ENCODE assay signal across 8 cellular contexts in the genomic region with DNA sequence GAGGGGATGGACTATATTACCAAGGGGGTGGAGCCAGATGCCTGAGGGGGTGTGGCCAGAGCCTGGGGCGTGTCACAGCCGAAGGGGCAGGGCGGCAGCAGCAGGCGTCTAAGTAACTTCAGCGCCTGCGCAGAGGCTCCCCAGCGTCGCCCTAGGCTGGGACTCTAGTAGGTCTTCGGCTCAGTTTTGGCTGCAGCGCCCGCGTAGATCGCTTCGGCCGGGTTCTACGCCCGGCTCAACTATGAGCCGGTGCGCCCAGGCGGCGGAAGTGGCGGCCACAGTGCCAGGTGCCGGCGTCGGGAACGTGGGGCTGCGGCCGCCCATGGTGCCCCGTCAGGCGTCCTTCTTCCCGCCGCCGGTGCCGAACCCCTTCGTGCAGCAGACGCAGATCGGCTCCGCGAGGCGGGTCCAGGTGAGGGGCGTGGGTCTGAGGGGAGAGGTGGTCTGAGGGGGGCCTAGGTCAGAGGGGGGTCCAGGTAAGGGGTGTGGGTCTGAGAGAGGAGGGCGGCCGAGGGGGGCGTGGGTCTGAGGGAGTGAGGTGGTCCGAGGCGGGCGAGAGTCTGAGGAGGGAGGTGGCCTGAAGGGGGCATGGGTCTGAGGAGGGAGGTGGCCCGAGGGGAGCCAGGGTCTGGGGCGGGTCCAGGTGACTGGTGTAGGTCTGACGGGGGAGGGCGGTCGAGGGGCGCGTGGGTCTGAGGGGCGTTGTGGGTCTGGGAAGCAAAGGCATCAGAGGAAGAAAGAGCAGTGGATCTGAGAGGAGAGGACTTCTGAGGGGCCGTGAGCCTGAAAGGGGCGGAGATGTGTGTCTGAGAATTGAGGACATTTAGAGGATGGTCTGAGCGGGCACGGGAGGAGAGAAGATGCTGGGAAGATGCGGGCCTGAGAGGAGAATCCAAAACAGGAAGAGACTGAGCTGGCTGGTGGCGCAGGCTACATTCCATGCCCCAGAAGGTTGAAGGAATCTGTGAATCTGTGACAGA. TPM values are rescaled to one million over a fixed set of nuclear protein-coding genes. Genes with fewer than 3 reads are reported as not detected.
DNase-seq lines count a peak whose midpoint lies in the region; ATAC-seq, FAIRE-seq and TF ChIP-seq lines count a peak whose summit lies in the region.

A gene with protein sequence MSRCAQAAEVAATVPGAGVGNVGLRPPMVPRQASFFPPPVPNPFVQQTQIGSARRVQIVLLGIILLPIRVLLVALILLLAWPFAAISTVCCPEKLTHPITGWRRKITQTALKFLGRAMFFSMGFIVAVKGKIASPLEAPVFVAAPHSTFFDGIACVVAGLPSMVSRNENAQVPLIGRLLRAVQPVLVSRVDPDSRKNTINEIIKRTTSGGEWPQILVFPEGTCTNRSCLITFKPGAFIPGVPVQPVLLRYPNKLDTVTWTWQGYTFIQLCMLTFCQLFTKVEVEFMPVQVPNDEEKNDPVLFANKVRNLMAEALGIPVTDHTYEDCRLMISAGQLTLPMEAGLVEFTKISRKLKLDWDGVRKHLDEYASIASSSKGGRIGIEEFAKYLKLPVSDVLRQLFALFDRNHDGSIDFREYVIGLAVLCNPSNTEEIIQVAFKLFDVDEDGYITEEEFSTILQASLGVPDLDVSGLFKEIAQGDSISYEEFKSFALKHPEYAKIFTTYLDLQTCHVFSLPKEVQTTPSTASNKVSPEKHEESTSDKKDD (plus strand): TSS at position 132 of the 980 bp plus-strand sequence. CDS start 110 bp downstream, at position 242.

- H3K27ac ChIP-seq in K562 (ENCODE audit: extremely low read depth, low read depth, low read length) = peak within 1 kb of the TSS; percentile 44; the same call in 1 of the 3 replicates

- H3K4me2 ChIP-seq in K562 (ENCODE audit: insufficient read depth, low read length) = peak within 1 kb of the TSS; percentile 81

- DNase-seq in C1 segment of cervical spinal cord (lab: John Stamatoyannopoulos, UW) (peak in 12 of 14 donors; percentile 1 to 81 (median 54)), HFFc6 (peak; percentile 81), OCI-M2 (lab: John Stamatoyannopoulos, UW; ENCODE audit: unreplicated experiment) (peak; percentile 38), K562 (ENCODE audit: extremely low read depth in 1 of 4, low spot score in 3 of 4) (peak; percentile 90 to 97 (median 94)), hippocampal formation (lab: John Stamatoyannopoulos, UW) (peak; percentile 53 to 77), posterior vena cava (ENCODE audit: low spot score) (peak; percentile 95)

- BruUV-seq in K562 (replicated peaks; lab: Mats Ljungman, UMichigan) = TSS peak; percentile 46

- H3K27me3 ChIP-seq in K562 (ENCODE audit: control insufficient read depth in 2 of 2, insufficient read depth in 2 of 2, low read length in 2 of 2) = peaks cover 0 to 8% of the 10 kb centered on the region in 2 experiments; a peak in 1 of 5 replicates

- no peaks in the 10 kb centered on the region for H3K36me3 ChIP-seq in K562 (ENCODE audit: control insufficient read depth, insufficient read depth, low read length)

- in situ Hi-C loops in K562 (cut with MboI) = no loop called here

- TF ChIP-seq CTCF in HFFc6 (IDR thresholded peaks at IDR 0.05) = peak; percentile 20; the same call in 1 of the 2 replicates
- no peak for TF ChIP-seq CTCF in K562 (IDR thresholded peaks at IDR 0.05 in 2 of 3, conservative IDR thresholded peaks at IDR 0.05 in 1 of 3; ENCODE audit: insufficient read depth in 2 of 3, low read depth in 1 of 3, low read length in 3 of 3)

- peak within 1 kb of the TSS; percentile 89 for H3K4me3 Mint-ChIP-seq in HFFc6

- peak; percentile 61 for TF ChIP-seq POLR2A in K562 (conservative IDR thresholded peaks at IDR 0.05)

- peaks cover 4% of the 10 kb centered on the region; the same call in 1 of the 2 replicates for H3K27me3 Mint-ChIP-seq in HFFc6 (ENCODE audit: insufficient read depth)

- peaks cover 13% of the 10 kb centered on the region for H3K9me3 Mint-ChIP-seq in HFFc6

- ATAC-seq in K562 (peak; percentile 100), HG03025 (IDR thresholded peaks at IDR 0.05; ENCODE audit: low FRiP score, unreplicated experiment) (no peak), GM19467 (IDR thresholded peaks at IDR 0.05; ENCODE audit: unreplicated experiment) (no peak)

- peak; percentile 93 for FAIRE-seq in K562 (lab: Jason Lieb, UNC)

- no peaks in the 10 kb centered on the region for H3K79me2 ChIP-seq in K562 (ENCODE audit: control insufficient read depth, insufficient read depth, low read length)

- peak within 1 kb of the TSS; percentile 79 for H3K27ac Mint-ChIP-seq in HFFc6

- H3K9ac ChIP-seq in K562 (ENCODE audit: insufficient read depth in 1 of 2, low read depth in 2 of 2, low read length in 2 of 2) = peak within 1 kb of the TSS; percentile 59 to 91; a peak in 3 of 4 replicates

- POLR2A ChIA-PET in K562 (lab: Yijun Ruan, JAX) = interaction anchor here (0.6 to 1.0 kb wide), 3 partner anchors 24 to 197 kb away, joined by 3 read pairs; no protein-coding TSS in a partner anchor

- H3K4me3 ChIP-seq in K562 = peak within 1 kb of the TSS; percentile 64

- H4K20me1 ChIP-seq in K562 (replicated peaks; ENCODE audit: control insufficient read depth, insufficient read depth, low read length) = no peaks in the 10 kb centered on the region

- H3K9me3 ChIP-seq in K562 (replicated peaks; ENCODE audit: control insufficient read depth, insufficient read depth, low read depth, low read length) = no peaks in the 10 kb centered on the region

- TF ChIP-seq EP300 in K562 (IDR thresholded peaks at IDR 0.05; ENCODE audit: low read length) = no peak

- H3K36me3 Mint-ChIP-seq in HFFc6 (ENCODE audit: low read depth) = peaks cover 42% of the 10 kb centered on the region

- H2AFZ ChIP-seq in K562 (ENCODE audit: low read depth, low read length) = peak within 1 kb of the TSS; percentile 92

- H3K4me1 Mint-ChIP-seq in HFFc6 (ENCODE audit: low read depth) = peaks cover 36% of the 10 kb centered on the region

- peaks cover 7 to 10% of the 10 kb centered on the region in 2 experiments; a peak in 4 of 5 replicates for H3K4me1 ChIP-seq in K562 (replicated peaks in 1 of 2; ENCODE audit: control insufficient read depth in 2 of 2, insufficient read depth in 2 of 2, low read length in 2 of 2)

- WGBS in K562 (ENCODE audit: insufficient coverage, low coverage, missing lambda C conversion rate) = under 1% methylated on average over 35 of the region's 61 CpGs

- H3K9me1 ChIP-seq in K562 (ENCODE audit: control insufficient read depth, insufficient read depth, low read length) = no peaks in the 10 kb centered on the region

- intact Hi-C loops in K562 (cut with micrococcal nuclease) = no loop called here
- intact Hi-C loops in posterior vena cava (cut with DNase I) = no loop called here

- TF ChIP-seq RAD21 in K562 (CRISPR knock-in tag; conservative IDR thresholded peaks at IDR 0.05 in 1 of 2, IDR thresholded peaks at IDR 0.05 in 1 of 2) = no peak

- CTCF ChIA-PET in K562 (lab: Yijun Ruan, JAX; ENCODE audit: low intra/inter-chr PET ratio) = no interaction called here

TF ChIP-seq in K562, 482 proteins besides CTCF, POLR2A, EP300 and RAD21 (continues in another document):
- TF ChIP-seq TBP (optimal IDR thresholded peaks at IDR 0.05; ENCODE audit: low read depth, low read length) (peak; percentile 29), SPI1 (IDR thresholded peaks at IDR 0.05; ENCODE audit: borderline replicate concordance, low read depth, low read length) (peak; percentile 36; the same call in 1 of the 2 replicates), SRF (CRISPR knock-in tag; IDR thresholded peaks at IDR 0.05) (peak in 1 of 2 experiments; percentile 85; a peak in 1 of 4 replicates), ZNF311 (CRISPR knock-in tag; IDR thresholded peaks at IDR 0.05) (no peak)
- TF ChIP-seq, protein P1, sequence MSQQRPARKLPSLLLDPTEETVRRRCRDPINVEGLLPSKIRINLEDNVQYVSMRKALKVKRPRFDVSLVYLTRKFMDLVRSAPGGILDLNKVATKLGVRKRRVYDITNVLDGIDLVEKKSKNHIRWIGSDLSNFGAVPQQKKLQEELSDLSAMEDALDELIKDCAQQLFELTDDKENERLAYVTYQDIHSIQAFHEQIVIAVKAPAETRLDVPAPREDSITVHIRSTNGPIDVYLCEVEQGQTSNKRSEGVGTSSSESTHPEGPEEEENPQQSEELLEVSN (IDR thresholded peaks at IDR 0.05; ENCODE audit: borderline replicate concordance in 1 of 2, extremely low read depth in 1 of 2, insufficient read depth in 1 of 2, insufficient read length in 1 of 2, low read depth in 1 of 2, low read length in 1 of 2, poor library complexity in 1 of 2, severe bottlenecking in 1 of 2) = peak; percentile 53 to 86
- TF ChIP-seq, protein P2, sequence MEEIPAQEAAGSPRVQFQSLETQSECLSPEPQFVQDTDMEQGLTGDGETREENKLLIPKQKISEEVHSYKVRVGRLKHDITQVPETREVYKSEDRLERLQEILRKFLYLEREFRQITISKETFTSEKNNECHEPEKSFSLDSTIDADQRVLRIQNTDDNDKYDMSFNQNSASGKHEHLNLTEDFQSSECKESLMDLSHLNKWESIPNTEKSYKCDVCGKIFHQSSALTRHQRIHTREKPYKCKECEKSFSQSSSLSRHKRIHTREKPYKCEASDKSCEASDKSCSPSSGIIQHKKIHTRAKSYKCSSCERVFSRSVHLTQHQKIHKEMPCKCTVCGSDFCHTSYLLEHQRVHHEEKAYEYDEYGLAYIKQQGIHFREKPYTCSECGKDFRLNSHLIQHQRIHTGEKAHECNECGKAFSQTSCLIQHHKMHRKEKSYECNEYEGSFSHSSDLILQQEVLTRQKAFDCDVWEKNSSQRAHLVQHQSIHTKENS (CRISPR knock-in tag; IDR thresholded peaks at IDR 0.05) = no peak

RNA-seq across cellular contexts. Expression of the gene that starts here (rescaled TPM):
- 10 to 100 TPM; 22.3 to 36.1 (median 27.5) TPM for total RNA-seq in HFFc6 (2021; fragmentation: NEBNext Ultra II Directional; extraction: Animal tissue kit (Norgen Biotek cat#: 25700))
- total RNA-seq in K562 (2011; cell fraction: chromatin; rRNA removed; ENCODE audit: low replicate concordance) = 1.4 and 6.9 TPM in 2 replicates
- 3.5 and 5.8 TPM in 2 replicates for total RNA-seq in K562 (2011; cell fraction: nucleolus; rRNA removed)
- 3.7 and 5.6 TPM in 2 replicates for total RNA-seq in K562 (2011; cell fraction: nucleoplasm; rRNA removed)
- total RNA-seq in K562 (2014; rRNA removed) (7.2 and 8.6 TPM in 2 replicates), K562 (2014; rRNA removed; fragmentation: Illumina TruSeq; extraction: Trizol) (11.4 and 14.0 TPM in 2 replicates), K562 (2015; rRNA removed; fragmentation: Illumina TruSeq; extraction: Trizol) (12.6 and 13.8 TPM in 2 replicates), K562 (2021) (13.1 and 15.0 TPM in 2 replicates), posterior vena cava (10 to 100 TPM; 13.8 to 16.0 TPM)
- polyA plus RNA-seq in K562 (2011; rRNA removed) (3.2 and 4.4 TPM in 2 replicates), K562 (2014; fragmentation: Illumina TruSeq; extraction: Trizol) (6.5 and 7.3 TPM in 2 replicates), K562 (2014; fragmentation: Nextera tagmentation; extraction: Ambion mirVana) (1 to 10 TPM; 2.9 to 3.1 TPM), K562 (2014; rRNA removed) (7.8 and 8.3 TPM in 2 replicates)
- polyA plus RNA-seq in K562 (2011; cell fraction: cytosol; rRNA removed) = 1.6 and 1.7 TPM in 2 replicates
- polyA plus RNA-seq in K562 (2011; cell fraction: nucleus; rRNA removed) = 2.2 and 2.7 TPM in 2 replicates
- 12.2 and 15.3 TPM in 2 replicates for polyA plus RNA-seq in K562 (2012)
- polyA minus RNA-seq in K562 (2011; rRNA and poly(A)+ RNA removed) = 1.5 and 2.5 TPM in 2 replicates
- polyA minus RNA-seq in K562 (2011; cell fraction: cytosol; rRNA and poly(A)+ RNA removed) = 1.4 and 1.9 TPM in 2 replicates
- 2.6 TPM in 2 replicates for polyA minus RNA-seq in K562 (2011; cell fraction: nucleus; rRNA and poly(A)+ RNA removed)

Comparison
In these comparisons a context has a peak if more than half of its experiments do, and no peak if none do; other contexts are left out.
1. DNase-seq: peak in every context shown above with its lines; median percentile 95 in posterior vena cava; 94 in K562; 81 in HFFc6; 65 in hippocampal formation; 54 in C1 segment of cervical spinal cord; 38 in OCI-M2.